In the genomic region with DNA sequence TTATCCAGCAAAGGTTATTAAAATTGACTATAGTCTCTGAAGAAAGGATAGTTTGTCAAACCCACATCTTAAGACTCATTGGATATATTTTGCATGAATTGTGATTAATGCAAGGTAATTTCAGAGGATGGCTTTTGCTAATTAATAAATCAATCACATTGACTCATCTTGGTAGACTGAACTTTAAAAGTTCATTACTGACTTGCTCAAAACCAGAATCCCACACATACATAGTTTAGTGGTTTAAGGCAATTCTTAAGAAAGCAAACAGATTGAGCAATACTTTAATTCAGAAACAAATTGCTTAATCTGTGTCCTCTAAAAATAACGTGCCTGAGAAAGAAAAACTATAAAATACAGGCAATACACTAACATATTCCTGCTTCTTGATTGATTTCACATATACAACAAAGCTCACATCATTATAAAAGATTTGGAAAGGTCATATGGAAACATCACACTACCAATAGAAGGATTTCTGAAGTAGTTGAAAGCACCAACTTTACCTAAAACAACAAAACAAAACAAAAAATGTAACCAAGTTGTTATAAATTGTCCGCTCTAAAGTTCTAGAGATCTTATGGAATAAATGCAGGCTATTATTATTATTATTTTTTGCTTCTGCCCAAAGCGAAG, we compare ENCODE assay signal across 8 cellular contexts.
DNase-seq lines count a peak whose midpoint lies in the region; ATAC-seq and TF ChIP-seq lines count a peak whose summit lies in the region.

No MANE protein-coding gene starts in this region.

- ATAC-seq in activated CD4-positive, alpha-beta T cell treated with anti-CD3 and anti-CD28 coated beads for 36 hours, result peak; percentile 38
- ATAC-seq in RWPE2 (ENCODE audit: low read depth) (peak; percentile 62), HG02938 (IDR thresholded peaks at IDR 0.05; ENCODE audit: unreplicated experiment) (no peak), HG02678 (IDR thresholded peaks at IDR 0.05; ENCODE audit: unreplicated experiment) (no peak)
- peak; percentile 44 for ATAC-seq in stimulated activated naive CD8-positive, alpha-beta T cell treated with anti-CD3 and anti-CD28 coated beads, Interleukin-15, amount 100 ng/mL, for 72 hours

- 54 to 57% methylated on average over 3 of the region's 3 CpGs for WGBS in esophagus squamous epithelium, 2 donors

- no peaks in the 10 kb centered on the region for H3K36me3 ChIP-seq in RWPE2 (ENCODE audit: low read depth)
- H3K36me3 ChIP-seq in esophagus squamous epithelium, result no peaks in the 10 kb centered on the region

- no peak overlapping the region for H3K4me3 Mint-ChIP-seq in activated CD4-positive, alpha-beta T cell treated with anti-CD3 and anti-CD28 coated beads for 36 hours
- H3K4me3 Mint-ChIP-seq in stimulated activated naive CD8-positive, alpha-beta T cell treated with anti-CD3 and anti-CD28 coated beads, Interleukin-15, amount 100 ng/mL, for 72 hours, result peak overlapping the region; percentile 72 to 78

- H3K36me3 Mint-ChIP-seq in activated CD4-positive, alpha-beta T cell treated with anti-CD3 and anti-CD28 coated beads for 36 hours (ENCODE audit: low read depth), result no peaks in the 10 kb centered on the region

- H3K4me1 Mint-ChIP-seq in activated CD4-positive, alpha-beta T cell treated with anti-CD3 and anti-CD28 coated beads for 36 hours, result peaks cover 82% of the 10 kb centered on the region
- H3K4me1 Mint-ChIP-seq in stimulated activated naive CD8-positive, alpha-beta T cell treated with anti-CD3 and anti-CD28 coated beads, Interleukin-15, amount 100 ng/mL, for 72 hours, result peaks cover 82% of the 10 kb centered on the region

- H3K9me3 Mint-ChIP-seq in activated CD4-positive, alpha-beta T cell treated with anti-CD3 and anti-CD28 coated beads for 36 hours (ENCODE audit: low read depth), result no peaks in the 10 kb centered on the region
- no peaks in the 10 kb centered on the region for H3K9me3 Mint-ChIP-seq in stimulated activated naive CD8-positive, alpha-beta T cell treated with anti-CD3 and anti-CD28 coated beads, Interleukin-15, amount 100 ng/mL, for 72 hours

- H3K27ac Mint-ChIP-seq in activated CD4-positive, alpha-beta T cell treated with anti-CD3 and anti-CD28 coated beads for 36 hours, result peak overlapping the region; percentile 73
- H3K27ac Mint-ChIP-seq in stimulated activated naive CD8-positive, alpha-beta T cell treated with anti-CD3 and anti-CD28 coated beads, Interleukin-15, amount 100 ng/mL, for 72 hours, result peak overlapping the region; percentile 42 to 72

- no peaks in the 10 kb centered on the region for H3K9me3 ChIP-seq in RWPE2 (ENCODE audit: severe bottlenecking)
- no peaks in the 10 kb centered on the region for H3K9me3 ChIP-seq in esophagus squamous epithelium

- no peaks in the 10 kb centered on the region for H3K27me3 Mint-ChIP-seq in activated CD4-positive, alpha-beta T cell treated with anti-CD3 and anti-CD28 coated beads for 36 hours
- no peaks in the 10 kb centered on the region for H3K27me3 Mint-ChIP-seq in stimulated activated naive CD8-positive, alpha-beta T cell treated with anti-CD3 and anti-CD28 coated beads, Interleukin-15, amount 100 ng/mL, for 72 hours

- POLR2A ChIA-PET in activated CD4-positive, alpha-beta T cell treated with anti-CD3 and anti-CD28 coated beads for 36 hours (lab: Charles Lee), result interaction anchor here (0.7 to 0.9 kb wide), 2 partner anchors 51 to 111 kb away, joined by 3 read pairs; no protein-coding TSS in a partner anchor

- H3K4me3 ChIP-seq in RWPE2 (ENCODE audit: severe bottlenecking), result no peak overlapping the region
- no peak overlapping the region for H3K4me3 ChIP-seq in esophagus squamous epithelium

- peak overlapping the region; percentile 26 for H3K27ac ChIP-seq in RWPE2 (ENCODE audit: poor library complexity, severe bottlenecking)
- peak overlapping the region; percentile 25 to 58 (median 49) for H3K27ac ChIP-seq in esophagus squamous epithelium

- intact Hi-C loops in activated CD4-positive, alpha-beta T cell treated with anti-CD3 and anti-CD28 coated beads for 36 hours (cut with DNase I, micrococcal nuclease), result loop anchor here in 1 of 2 experiments (5.0 kb wide), 1 partner anchor 79 kb away; no protein-coding TSS in a partner anchor
- intact Hi-C loops in esophagus squamous epithelium (cut with DNase I), result no loop called here

- H3K4me1 ChIP-seq in RWPE2 (ENCODE audit: insufficient read depth, poor library complexity, severe bottlenecking) (peaks cover 29% of the 10 kb centered on the region), esophagus squamous epithelium (peaks cover 21 to 63% (median 26%) of the 10 kb centered on the region in 3 donors)

- no peak for DNase-seq in activated CD4-positive, alpha-beta T cell treated with anti-CD3 and anti-CD28 coated beads for 36 hours
- no peak for DNase-seq in activated CD4-positive, alpha-beta T cell treated with anti-CD3 and anti-CD28 coated beads, Interleukin-2, amount 50 U/mL, for 48 hours
- DNase-seq in RWPE2 (ENCODE audit: low spot score), result no peak
- no peak for DNase-seq in esophagus squamous epithelium (lab: John Stamatoyannopoulos, UW)
- no peak for DNase-seq in stimulated activated naive CD8-positive, alpha-beta T cell treated with anti-CD3 and anti-CD28 coated beads, Interleukin-15, amount 100 ng/mL, for 72 hours
- no peak for DNase-seq in superior temporal gyrus (ENCODE audit: extremely low spot score)

- H3K27me3 ChIP-seq in RWPE2 (ENCODE audit: insufficient read depth, poor library complexity, severe bottlenecking), result no peaks in the 10 kb centered on the region
- no peaks in the 10 kb centered on the region for H3K27me3 ChIP-seq in esophagus squamous epithelium

- TF ChIP-seq CTCF in RWPE2 (IDR thresholded peaks at IDR 0.05; ENCODE audit: poor library complexity, severe bottlenecking) (no peak), esophagus squamous epithelium (IDR thresholded peaks at IDR 0.05) (no peak)

- TF ChIP-seq POLR2A in esophagus squamous epithelium (IDR thresholded peaks at IDR 0.05), result no peak

- CTCF ChIA-PET in activated CD4-positive, alpha-beta T cell treated with anti-CD3 and anti-CD28 coated beads for 36 hours (lab: Charles Lee), result interaction anchor here (1.0 to 1.7 kb wide), 2 partner anchors 11 to 283 kb away, joined by 4 to 5 read pairs; no protein-coding TSS in a partner anchor

Comparison
In these comparisons a context has a peak if more than half of its experiments do, and no peak if none do; other contexts are left out.
1. ATAC-seq: peak in activated CD4-positive, alpha-beta T cell treated with anti-CD3 and anti-CD28 coated beads for 36 hours (single experiment), RWPE2 (single experiment) and stimulated activated naive CD8-positive, alpha-beta T cell treated with anti-CD3 and anti-CD28 coated beads, Interleukin-15, amount 100 ng/mL, for 72 hours (single experiment); none in HG02938 (single experiment) and HG02678 (single experiment).